ENCODE assay signal across 1 cellular context in genomic region chr11:6473481-6474422, GRCh38.
TF ChIP-seq lines count a peak whose summit lies in the region.

TRIM3 (minus strand) TSS chr11:6473941; CDS start chr11:6465695, 8,246 bp downstream.

TF ChIP-seq in WTC11, 78 proteins besides CTCF, POLR2A, EP300 and RAD21 (continued from another document):
- TF ChIP-seq, protein P1, sequence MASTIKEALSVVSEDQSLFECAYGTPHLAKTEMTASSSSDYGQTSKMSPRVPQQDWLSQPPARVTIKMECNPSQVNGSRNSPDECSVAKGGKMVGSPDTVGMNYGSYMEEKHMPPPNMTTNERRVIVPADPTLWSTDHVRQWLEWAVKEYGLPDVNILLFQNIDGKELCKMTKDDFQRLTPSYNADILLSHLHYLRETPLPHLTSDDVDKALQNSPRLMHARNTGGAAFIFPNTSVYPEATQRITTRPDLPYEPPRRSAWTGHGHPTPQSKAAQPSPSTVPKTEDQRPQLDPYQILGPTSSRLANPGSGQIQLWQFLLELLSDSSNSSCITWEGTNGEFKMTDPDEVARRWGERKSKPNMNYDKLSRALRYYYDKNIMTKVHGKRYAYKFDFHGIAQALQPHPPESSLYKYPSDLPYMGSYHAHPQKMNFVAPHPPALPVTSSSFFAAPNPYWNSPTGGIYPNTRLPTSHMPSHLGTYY (CRISPR knock-in tag; IDR thresholded peaks at IDR 0.05), result no peak
- no peak for TF ChIP-seq GRHL2 (CRISPR knock-in tag; IDR thresholded peaks at IDR 0.05; ENCODE audit: insufficient replicate concordance, severe bottlenecking)
